In genomic region chr13:49298903-49299605, GRCh38 we compare ENCODE assay signal across 26 cellular contexts. TPM values are rescaled to one million over a fixed set of nuclear protein-coding genes. Genes with fewer than 3 reads are reported as not detected.
DNase-seq lines count a peak whose midpoint lies in the region; TF ChIP-seq lines count a peak whose summit lies in the region.
"Had no signal": no experiment of that assay in that cellular context is flagged by ENCODE, and none has a peak within 500 bp of the region (broad histone marks: within the 10 kb centered on the region; RNA-seq: fewer than 3 reads in every experiment).

No MANE protein-coding gene starts in this region.

- no peaks in the 10 kb centered on the region for H3K36me3 Mint-ChIP-seq in activated naive CD4-positive, alpha-beta T cell treated with anti-CD3 and anti-CD28 coated beads, Interleukin-2, amount 50 U/mL, for 24 hours

- TF ChIP-seq POLR2A in tibial nerve (IDR thresholded peaks at IDR 0.05) (peak in 1 of 2 donors; percentile 32), ovary (IDR thresholded peaks at IDR 0.05) (no peak)

- H3K9me3 ChIP-seq in osteoblast (ENCODE audit: low read depth, low read length) (no peaks in the 10 kb centered on the region), tibial nerve (no peaks in the 10 kb centered on the region), ovary (no peaks in the 10 kb centered on the region)
- H3K9me3 ChIP-seq: SJCRH30, tibial artery had no signal

- H3K79me2 ChIP-seq in osteoblast (ENCODE audit: insufficient read depth, low read length) = no peaks in the 10 kb centered on the region

- no peak for DNase-seq in activated naive CD4-positive, alpha-beta T cell treated with anti-CD3 and anti-CD28 coated beads, Interleukin-2, amount 50 U/mL, for 16 hours
- DNase-seq in osteoblast (ENCODE audit: insufficient read length, low spot score, missing footprints) = no peak
- no peak for DNase-seq in tibial nerve (ENCODE audit: low spot score in 2 of 2)
- no peak for DNase-seq in HuH-7.5 (ENCODE audit: low spot score)
- DNase-seq in NCI-H2081 (lab: John Stamatoyannopoulos, UW) = no peak
- DNase-seq in ovary = no peak
- DNase-seq: 8988T; activated CD4-positive, alpha-beta T cell treated with anti-CD3 and anti-CD28 coated beads, Interleukin-2, amount 10 ng/mL, durations not matched to agents 24 days and 14 days; activated naive CD8-positive, alpha-beta T cell treated with anti-CD3 and anti-CD28 coated beads for 36 hours; brain microvascular endothelial cell; COR-L47; DND-41; HFFc6; NCI-H1105; NCI-H2029; NCI-H345; occipital lobe; tibial artery had no signal

- H4K20me1 ChIP-seq in osteoblast (ENCODE audit: insufficient read depth, low read length) = no peaks in the 10 kb centered on the region

- H3K27ac Mint-ChIP-seq in activated naive CD4-positive, alpha-beta T cell treated with anti-CD3 and anti-CD28 coated beads, Interleukin-2, amount 50 U/mL, for 24 hours = peak overlapping the region; percentile 41
- H3K27ac Mint-ChIP-seq: activated CD4-positive, alpha-beta T cell treated with anti-CD3 and anti-CD28 coated beads, Interleukin-2, amount 10 ng/mL, durations not matched to agents 24 days and 14 days; activated naive CD8-positive, alpha-beta T cell treated with anti-CD3 and anti-CD28 coated beads for 36 hours; activated T-helper 1 cell treated with anti-CD3 and anti-CD28 coated beads, Interleukin-12 subunit alpha, Interleukin-12 subunit beta, Interleukin-2, Interleukin-4 antibody, amounts not matched to agents 30 ng/mL and 10 ng/mL and 1 ng/mL, durations not matched to agents 14 hours and 24 hours and 36 hours; B cell; HFFc6; memory B cell had no signal

- H3K4me2 ChIP-seq in osteoblast (ENCODE audit: insufficient read depth, low read length) = no peak overlapping the region

- no peaks in the 10 kb centered on the region for H3K4me1 ChIP-seq in osteoblast (ENCODE audit: insufficient read depth, low read length)
- H3K4me1 ChIP-seq in tibial nerve = peaks cover 2 to 84% (median 24%) of the 10 kb centered on the region in 4 donors
- peaks cover 9% of the 10 kb centered on the region for H3K4me1 ChIP-seq in ovary (ENCODE audit: insufficient read depth)
- H3K4me1 ChIP-seq: SJCRH30 had no signal

- TF ChIP-seq CTCF in osteoblast (IDR thresholded peaks at IDR 0.05; ENCODE audit: extremely low read depth, low read depth, low read length) (no peak), tibial nerve (IDR thresholded peaks at IDR 0.05) (no peak), ovary (IDR thresholded peaks at IDR 0.05) (no peak)

- H3K36me3 ChIP-seq in osteoblast (ENCODE audit: insufficient read depth, low read length) (no peaks in the 10 kb centered on the region), tibial nerve (peaks cover 0 to 4% (median 0%) of the 10 kb centered on the region in 3 donors), ovary (no peaks in the 10 kb centered on the region)
- H3K36me3 ChIP-seq: brain microvascular endothelial cell, SJCRH30 had no signal

- H2AFZ ChIP-seq in osteoblast (ENCODE audit: low read length) = peak overlapping the region; percentile 49

- H3K27ac ChIP-seq in cingulate gyrus (ENCODE audit: low read depth, low read length) (peak overlapping the region; percentile 81), osteoblast (ENCODE audit: low read depth, low read length) (no peak overlapping the region), tibial nerve (peak overlapping the region; percentile 65 to 95 (median 91)), ovary (peak overlapping the region in 1 of 2 donors; percentile 3)
- H3K27ac ChIP-seq: brain microvascular endothelial cell, SJCRH30, tibial artery, VCaP had no signal

- WGBS in tibial nerve, 2 donors = 48 to 57% methylated on average over 7 of the region's 7 CpGs
- 82 to 85% (median 83%) methylated on average over 7 of the region's 7 CpGs for WGBS in ovary, 3 donors

- no peaks in the 10 kb centered on the region for H3K27me3 Mint-ChIP-seq in activated naive CD4-positive, alpha-beta T cell treated with anti-CD3 and anti-CD28 coated beads, Interleukin-2, amount 50 U/mL, for 24 hours
- H3K27me3 Mint-ChIP-seq: activated CD4-positive, alpha-beta T cell treated with anti-CD3 and anti-CD28 coated beads, Interleukin-2, amount 10 ng/mL, durations not matched to agents 24 days and 14 days; activated naive CD8-positive, alpha-beta T cell treated with anti-CD3 and anti-CD28 coated beads for 36 hours; B cell; memory B cell had no signal

- no peaks in the 10 kb centered on the region for H3K9me3 Mint-ChIP-seq in activated naive CD4-positive, alpha-beta T cell treated with anti-CD3 and anti-CD28 coated beads, Interleukin-2, amount 50 U/mL, for 24 hours
- H3K9me3 Mint-ChIP-seq: activated CD4-positive, alpha-beta T cell treated with anti-CD3 and anti-CD28 coated beads, Interleukin-2, amount 10 ng/mL, durations not matched to agents 24 days and 14 days; activated naive CD8-positive, alpha-beta T cell treated with anti-CD3 and anti-CD28 coated beads for 36 hours; activated T-helper 1 cell treated with anti-CD3 and anti-CD28 coated beads, Interleukin-12 subunit alpha, Interleukin-12 subunit beta, Interleukin-2, Interleukin-4 antibody, amounts not matched to agents 30 ng/mL and 10 ng/mL and 1 ng/mL, durations not matched to agents 14 hours and 24 hours and 36 hours; HFFc6; memory B cell had no signal

- H3K4me3 Mint-ChIP-seq in activated naive CD4-positive, alpha-beta T cell treated with anti-CD3 and anti-CD28 coated beads, Interleukin-2, amount 50 U/mL, for 24 hours = no peak overlapping the region
- H3K4me3 Mint-ChIP-seq: activated CD4-positive, alpha-beta T cell treated with anti-CD3 and anti-CD28 coated beads, Interleukin-2, amount 10 ng/mL, durations not matched to agents 24 days and 14 days; activated naive CD8-positive, alpha-beta T cell treated with anti-CD3 and anti-CD28 coated beads for 36 hours; activated T-helper 1 cell treated with anti-CD3 and anti-CD28 coated beads, Interleukin-12 subunit alpha, Interleukin-12 subunit beta, Interleukin-2, Interleukin-4 antibody, amounts not matched to agents 30 ng/mL and 10 ng/mL and 1 ng/mL, durations not matched to agents 14 hours and 24 hours and 36 hours; B cell; HFFc6; memory B cell had no signal

- H3K4me1 Mint-ChIP-seq in activated naive CD4-positive, alpha-beta T cell treated with anti-CD3 and anti-CD28 coated beads, Interleukin-2, amount 50 U/mL, for 24 hours = peaks cover 18% of the 10 kb centered on the region

- H3K27me3 ChIP-seq in osteoblast (ENCODE audit: insufficient read depth, low read length) (no peaks in the 10 kb centered on the region), tibial nerve (no peaks in the 10 kb centered on the region), ovary (no peaks in the 10 kb centered on the region)
- H3K27me3 ChIP-seq: brain microvascular endothelial cell, SJCRH30, tibial artery had no signal

- no peak overlapping the region for H3K4me3 ChIP-seq in osteoblast (ENCODE audit: insufficient read depth, low read length)
- H3K4me3 ChIP-seq in tibial nerve = no peak overlapping the region
- no peak overlapping the region for H3K4me3 ChIP-seq in ovary
- H3K4me3 ChIP-seq: coronary artery, SJCRH30, tibial artery had no signal

- intact Hi-C loops in ovary (cut with DNase I) = no loop called here

- TF ChIP-seq EP300 in tibial nerve (IDR thresholded peaks at IDR 0.05) (peak; percentile 39 to 79), ovary (IDR thresholded peaks at IDR 0.05) (no peak)

RNA-seq across cellular contexts. Expression of gene CDADC1, which starts 51.3 kb away (rescaled TPM):
- total RNA-seq in osteoblast = 3.2 and 3.6 TPM in 2 replicates
- 10 to 100 TPM in 3 of 4 donors, 1 to 10 TPM in 1; 9.0 to 19.5 (median 14.1) TPM for total RNA-seq in tibial nerve
- total RNA-seq in ovary = 10 to 100 TPM in 5 of 7 donors, 1 to 10 TPM in 2; 7.9 to 17.9 (median 14.0) TPM
- 1 to 10 TPM; 7.5 to 8.8 TPM for polyA plus RNA-seq in ovary
